ENCODE assay signal across 25 cellular contexts in the genomic region with DNA sequence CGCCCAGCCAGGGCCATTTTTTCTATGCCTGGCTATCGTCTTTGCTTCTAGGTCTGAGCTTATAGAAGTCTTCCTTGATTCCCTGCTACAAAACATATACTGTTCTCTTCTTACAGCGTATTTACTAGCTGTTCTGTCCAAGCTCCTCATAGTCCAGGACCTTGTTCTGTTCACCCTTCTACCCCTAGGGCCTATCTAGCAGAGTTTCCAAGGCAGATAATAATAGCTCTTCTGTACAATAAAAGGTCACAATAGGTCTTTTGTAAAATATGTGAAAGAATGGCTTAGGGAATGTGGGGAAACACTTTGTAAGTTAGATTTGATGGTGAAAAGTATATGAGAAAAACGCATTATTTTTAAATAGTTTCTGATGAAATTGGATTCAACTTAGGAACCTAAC.
"Had no signal": no experiment of that assay in that cellular context is flagged by ENCODE, and none has a peak within 500 bp of the region (broad histone marks: within the 10 kb centered on the region; RNA-seq: fewer than 3 reads in every experiment).

No MANE protein-coding gene starts in this region.

- H3K27ac ChIP-seq: ascending aorta, parathyroid adenoma, thoracic aorta had no signal

- H3K4me3 Mint-ChIP-seq: activated CD4-positive, alpha-beta T cell treated with anti-CD3 and anti-CD28 coated beads for 36 hours; activated CD8-positive, alpha-beta memory T cell treated with anti-CD3 and anti-CD28 coated beads, Interleukin-2, amount 10 ng/mL, durations not matched to agents 7 days and 5 days; activated CD8-positive, alpha-beta T cell treated with anti-CD3 and anti-CD28 coated beads, Interleukin-2, amount 10 ng/mL, durations not matched to agents 7 days and 5 days; activated naive CD8-positive, alpha-beta T cell treated with anti-CD3 and anti-CD28 coated beads for 36 hours; activated T-cell treated with anti-CD3 and anti-CD28 coated beads, Interleukin-2, amount 50 U/mL, for 72 hours; naive thymus-derived CD8-positive, alpha-beta T cell; neural crest cell had no signal

- H3K79me2 ChIP-seq: parathyroid adenoma had no signal

- ATAC-seq: activated CD8-positive, alpha-beta memory T cell treated with anti-CD3 and anti-CD28 coated beads, Interleukin-2, amount 10 ng/mL, durations not matched to agents 7 days and 5 days; activated CD8-positive, alpha-beta T cell treated with anti-CD3 and anti-CD28 coated beads, Interleukin-2, amount 10 ng/mL, durations not matched to agents 7 days and 5 days; activated T-cell treated with anti-CD3 and anti-CD28 coated beads, Interleukin-2, amount 50 U/mL, for 72 hours; naive thymus-derived CD8-positive, alpha-beta T cell had no signal

- H3K27me3 ChIP-seq: adrenal gland, ascending aorta had no signal

- DNase-seq: activated CD4-positive, alpha-beta T cell treated with anti-CD3 and anti-CD28 coated beads for 36 hours; activated CD4-positive, CD25-positive, alpha-beta regulatory T cell; activated CD8-positive, alpha-beta memory T cell treated with anti-CD3 and anti-CD28 coated beads, Interleukin-2, amount 10 ng/mL, durations not matched to agents 7 days and 5 days; activated CD8-positive, alpha-beta T cell treated with anti-CD3 and anti-CD28 coated beads, Interleukin-2, amount 10 ng/mL, durations not matched to agents 7 days and 5 days; activated naive CD4-positive, alpha-beta T cell treated with Interleukin-2 at 50 U/mL for 16 hours; activated naive CD8-positive, alpha-beta T cell treated with anti-CD3 and anti-CD28 coated beads for 36 hours; activated T-cell treated with anti-CD3 and anti-CD28 coated beads, Interleukin-2, amount 50 U/mL, for 72 hours; adrenal gland; cortex of kidney; heart right ventricle; islet precursor cell; left cardiac atrium; left ventricle myocardium superior; naive thymus-derived CD8-positive, alpha-beta T cell; nucleus accumbens; right cardiac atrium; spleen; stimulated activated naive CD4-positive, alpha-beta T cell; T-helper 2 cell; trophoblast cell had no signal

- H3K9ac ChIP-seq: parathyroid adenoma had no signal

- H3K9me3 ChIP-seq: adrenal gland, ascending aorta, heart right ventricle, spleen, thoracic aorta had no signal

- H3K36me3 ChIP-seq: heart right ventricle, thoracic aorta had no signal

- H3K4me3 ChIP-seq: adrenal gland, ascending aorta, heart right ventricle, spleen, thoracic aorta had no signal

- H3K4me1 ChIP-seq: adrenal gland, ascending aorta had no signal

- H3K9me3 Mint-ChIP-seq: activated naive CD8-positive, alpha-beta T cell treated with anti-CD3 and anti-CD28 coated beads for 36 hours; activated T-cell treated with anti-CD3 and anti-CD28 coated beads, Interleukin-2, amount 50 U/mL, for 72 hours; brain; naive thymus-derived CD8-positive, alpha-beta T cell; neural crest cell had no signal

- H3K36me3 Mint-ChIP-seq: activated CD8-positive, alpha-beta memory T cell treated with anti-CD3 and anti-CD28 coated beads, Interleukin-2, amount 10 ng/mL, durations not matched to agents 7 days and 5 days; activated naive CD8-positive, alpha-beta T cell treated with anti-CD3 and anti-CD28 coated beads for 36 hours; brain; naive thymus-derived CD8-positive, alpha-beta T cell had no signal

- H3K27ac Mint-ChIP-seq: activated CD4-positive, alpha-beta T cell treated with anti-CD3 and anti-CD28 coated beads for 36 hours; activated CD8-positive, alpha-beta memory T cell treated with anti-CD3 and anti-CD28 coated beads, Interleukin-2, amount 10 ng/mL, durations not matched to agents 7 days and 5 days; activated CD8-positive, alpha-beta T cell treated with anti-CD3 and anti-CD28 coated beads, Interleukin-2, amount 10 ng/mL, durations not matched to agents 7 days and 5 days; activated naive CD8-positive, alpha-beta T cell treated with anti-CD3 and anti-CD28 coated beads for 36 hours; activated T-cell treated with anti-CD3 and anti-CD28 coated beads, Interleukin-2, amount 50 U/mL, for 72 hours; naive thymus-derived CD8-positive, alpha-beta T cell had no signal
